Comparison of ENCODE assay signal across 2 cellular contexts in genomic region chr2:60529111-60529510, GRCh38.
TF ChIP-seq lines count a peak whose summit lies in the region.

No MANE protein-coding gene starts in this region.

TF ChIP-seq in GM23338, 12 proteins besides CTCF, POLR2A, EP300 and RAD21:
- TF ChIP-seq EZH2 (IDR thresholded peaks at IDR 0.05; ENCODE audit: low read depth, unreplicated experiment) (no peak), EZH2phosphoT487 (IDR thresholded peaks at IDR 0.05; ENCODE audit: unreplicated experiment) (no peak), ZNF462 (CRISPR knock-in tag; IDR thresholded peaks at IDR 0.05) (no peak), STAT1 (IDR thresholded peaks at IDR 0.05; ENCODE audit: unreplicated experiment) (no peak), ZNF114 (CRISPR knock-in tag; IDR thresholded peaks at IDR 0.05) (no peak), ZNF331 (CRISPR knock-in tag; IDR thresholded peaks at IDR 0.05; ENCODE audit: low read depth) (no peak), REST (IDR thresholded peaks at IDR 0.05; ENCODE audit: unreplicated experiment) (no peak), POLR2AphosphoS5 (IDR thresholded peaks at IDR 0.05; ENCODE audit: low read depth) (no peak), JUNB (IDR thresholded peaks at IDR 0.05; ENCODE audit: unreplicated experiment) (no peak), CREB1 (CRISPR knock-in tag; IDR thresholded peaks at IDR 0.05; ENCODE audit: low read depth) (no peak), ETS1 (IDR thresholded peaks at IDR 0.05) (no peak), NANOG (IDR thresholded peaks at IDR 0.05; ENCODE audit: borderline replicate concordance) (no peak)
TF ChIP-seq in GM23338: peak in this region for 0.

TF ChIP-seq in WTC11, 78 proteins besides CTCF, POLR2A, EP300 and RAD21:
- TF ChIP-seq FOXP4 (CRISPR knock-in tag; IDR thresholded peaks at IDR 0.05), result no peak
- no peak for TF ChIP-seq ZNF138 (CRISPR knock-in tag; conservative IDR thresholded peaks at IDR 0.05)
- TF ChIP-seq ZNF263 (CRISPR knock-in tag; IDR thresholded peaks at IDR 0.05; ENCODE audit: low read depth), result no peak
- TF ChIP-seq NFATC4 (CRISPR knock-in tag; IDR thresholded peaks at IDR 0.05), result no peak
- no peak for TF ChIP-seq ATF1 (CRISPR knock-in tag; IDR thresholded peaks at IDR 0.05)
- no peak for TF ChIP-seq USF1 (CRISPR knock-in tag; IDR thresholded peaks at IDR 0.05)
- TF ChIP-seq ZNF512 (CRISPR knock-in tag; IDR thresholded peaks at IDR 0.05; ENCODE audit: borderline replicate concordance), result no peak
- TF ChIP-seq CREM (CRISPR knock-in tag; IDR thresholded peaks at IDR 0.05), result no peak
- no peak for TF ChIP-seq HMGA2 (CRISPR knock-in tag; IDR thresholded peaks at IDR 0.05)
- TF ChIP-seq GRHL2 (CRISPR knock-in tag; IDR thresholded peaks at IDR 0.05; ENCODE audit: insufficient replicate concordance, severe bottlenecking), result no peak
TF ChIP-seq in WTC11: peak in this region for 0.
